Comparison of ENCODE assay signal across 31 cellular contexts in the genomic region with DNA sequence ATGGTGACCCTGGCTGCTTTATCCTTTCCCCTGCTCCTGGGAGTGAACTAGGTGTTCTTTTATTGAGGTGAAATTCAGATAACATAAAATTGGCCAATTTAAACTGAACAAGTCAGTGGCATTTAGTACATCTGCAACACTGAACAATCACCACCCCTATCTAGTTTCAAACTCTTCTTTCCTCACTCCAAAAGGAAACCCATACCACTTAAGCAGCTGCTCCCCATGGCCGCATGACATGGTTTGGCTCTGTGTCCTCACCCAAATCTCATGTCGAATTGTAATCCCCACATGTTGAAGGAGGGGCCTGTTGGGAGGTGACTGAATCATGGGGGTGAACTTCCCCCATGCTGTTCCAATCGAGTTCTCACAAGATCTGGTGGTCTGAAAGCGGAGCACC.
"Had no signal": no experiment of that assay in that cellular context is flagged by ENCODE, and none has a peak within 500 bp of the region (broad histone marks: within the 10 kb centered on the region; RNA-seq: fewer than 3 reads in every experiment).

No MANE protein-coding gene starts in this region.

- H3K27me3 ChIP-seq: body of pancreas, cardiac muscle cell, colonic mucosa, dorsolateral prefrontal cortex, heart left ventricle had no signal

- H3K4me1 Mint-ChIP-seq: activated T-helper 17 cell treated with anti-CD3 and anti-CD28 coated beads, Interleukin-2, amount 50 U/mL, for 72 hours; endodermal cell had no signal

- H3K9me3 Mint-ChIP-seq: activated CD8-positive, alpha-beta T cell treated with anti-CD3 and anti-CD28 coated beads for 36 hours; activated T-cell treated with anti-CD3 and anti-CD28 coated beads, Interleukin-2, amount 50 U/mL, for 4 hours; activated T-helper 17 cell treated with anti-CD3 and anti-CD28 coated beads, Interleukin-2, amount 50 U/mL, for 72 hours had no signal

- H3K4me3 Mint-ChIP-seq: activated CD8-positive, alpha-beta T cell treated with anti-CD3 and anti-CD28 coated beads for 36 hours; activated naive CD8-positive, alpha-beta T cell; activated T-cell treated with anti-CD3 and anti-CD28 coated beads, Interleukin-2, amount 50 U/mL, for 4 hours; activated T-helper 17 cell treated with anti-CD3 and anti-CD28 coated beads, Interleukin-2, amount 50 U/mL, for 72 hours; endodermal cell; WTC11 had no signal

- H3K36me3 ChIP-seq: cardiac muscle cell, colonic mucosa had no signal

- H3K4me3 ChIP-seq: body of pancreas, cardiac muscle cell, colonic mucosa, dorsolateral prefrontal cortex, heart left ventricle had no signal

- H3K27ac ChIP-seq: body of pancreas, cardiac muscle cell, colonic mucosa, dorsolateral prefrontal cortex, heart left ventricle, VCaP had no signal

- H3K9me3 ChIP-seq: body of pancreas, colonic mucosa had no signal

- FAIRE-seq: frontal cortex had no signal

- H3K4me1 ChIP-seq: body of pancreas, colonic mucosa, heart left ventricle had no signal

- H3K27ac Mint-ChIP-seq: activated CD8-positive, alpha-beta T cell treated with anti-CD3 and anti-CD28 coated beads for 36 hours; activated naive CD8-positive, alpha-beta T cell; activated T-helper 17 cell treated with anti-CD3 and anti-CD28 coated beads, Interleukin-2, amount 50 U/mL, for 72 hours; endodermal cell; WTC11 had no signal

- DNase-seq: activated CD4-positive, alpha-beta T cell treated with anti-CD3 and anti-CD28 coated beads for 1 hour; activated CD4-positive, alpha-beta T cell treated with anti-CD3 and anti-CD28 coated beads for 48 hours; activated CD4-positive, alpha-beta T cell treated with anti-CD3 and anti-CD28 coated beads, Interleukin-2, amount 50 U/mL, for 1 hour; activated CD4-positive, alpha-beta T cell treated with anti-CD3 and anti-CD28 coated beads, Interleukin-2, amount 50 U/mL, for 48 hours; activated CD8-positive, alpha-beta memory T cell treated with anti-CD3 and anti-CD28 coated beads for 24 hours; activated CD8-positive, alpha-beta T cell treated with anti-CD3 and anti-CD28 coated beads for 36 hours; activated effector memory CD4-positive, alpha-beta T cell treated with Interleukin-2 at 50 U/mL for 16 hours; activated gamma-delta T cell treated with Interleukin-2 at 50 U/mL for 16 hours; activated naive CD4-positive, alpha-beta T cell treated with anti-CD3 and anti-CD28 coated beads, Interleukin-2, amount 50 U/mL, for 16 hours; activated naive CD4-positive, alpha-beta T cell treated with Interleukin-2 at 50 U/mL for 16 hours; activated T-cell treated with anti-CD3 and anti-CD28 coated beads, Interleukin-2, amount 50 U/mL, for 4 hours; amygdala; aorta; body of pancreas; central memory CD4-positive, alpha-beta T cell; cerebellar nuclear complex; colonic mucosa; dorsolateral prefrontal cortex; effector memory CD4-positive, alpha-beta T cell; endodermal cell; foreskin fibroblast; glutamatergic neuron; heart left ventricle; T-helper 2 cell had no signal

- H3K27me3 Mint-ChIP-seq: activated CD8-positive, alpha-beta T cell treated with anti-CD3 and anti-CD28 coated beads for 36 hours; activated naive CD8-positive, alpha-beta T cell; activated T-helper 17 cell treated with anti-CD3 and anti-CD28 coated beads, Interleukin-2, amount 50 U/mL, for 72 hours had no signal

- ATAC-seq: activated CD8-positive, alpha-beta T cell treated with anti-CD3 and anti-CD28 coated beads for 36 hours; activated T-cell treated with anti-CD3 and anti-CD28 coated beads, Interleukin-2, amount 50 U/mL, for 4 hours; activated T-helper 17 cell treated with anti-CD3 and anti-CD28 coated beads, Interleukin-2, amount 50 U/mL, for 72 hours; body of pancreas; esophagus mucosa; heart left ventricle; WTC11 had no signal
